23 cellular contexts compared by ENCODE assay signal in genomic region chrX:152137771-152138387, GRCh38. TPM values are rescaled to one million over a fixed set of nuclear protein-coding genes. Genes with fewer than 3 reads are reported as not detected.
"Had no signal": no experiment of that assay in that cellular context is flagged by ENCODE, and none has a peak within 500 bp of the region (broad histone marks: within the 10 kb centered on the region; RNA-seq: fewer than 3 reads in every experiment).

No MANE protein-coding gene starts in this region.

- H3K27ac ChIP-seq: dorsolateral prefrontal cortex, hepatocyte, pancreas, thyroid gland, upper lobe of left lung, uterus had no signal

- H3K79me2 ChIP-seq: hepatocyte had no signal

- H3K4me1 Mint-ChIP-seq: nephron had no signal

- H3K4me1 ChIP-seq: pancreas, thyroid gland, upper lobe of left lung, uterus had no signal

- H3K4me3 ChIP-seq: dorsolateral prefrontal cortex, hepatocyte, lung, pancreas, thyroid gland, upper lobe of left lung, uterus had no signal

- H3K4me3 Mint-ChIP-seq: nephron had no signal

- H3K36me3 ChIP-seq: pancreas, thyroid gland, upper lobe of left lung, uterus had no signal

- ATAC-seq: left colon, left ventricle myocardium superior, pancreas, right cardiac atrium had no signal

- H2AFZ ChIP-seq: hepatocyte had no signal

- H3K4me2 ChIP-seq: hepatocyte had no signal

- H3K27ac Mint-ChIP-seq: nephron, progenitor cell of endocrine pancreas had no signal

- DNase-seq: dorsolateral prefrontal cortex; effector CD8-positive, alpha-beta T cell; foreskin melanocyte; head of caudate nucleus; left colon; left ventricle myocardium superior; mesenchymal stem cell; midbrain; occipital lobe; small intestine; stimulated activated CD4-positive, alpha-beta T cell treated with anti-CD3 and anti-CD28 coated beads, Interleukin-12 subunit alpha, Interleukin-12 subunit beta, amount 100 ng/mL, for 4 hours; stimulated activated naive CD4-positive, alpha-beta T cell treated with Interleukin-2 at 50 U/mL for 16 hours; thyroid gland; uterus had no signal

- H3K27me3 Mint-ChIP-seq: progenitor cell of endocrine pancreas had no signal

- H3K9me3 ChIP-seq: pancreas, thyroid gland, upper lobe of left lung, uterus had no signal

- H3K27me3 ChIP-seq: hepatocyte, thyroid gland, upper lobe of left lung, uterus had no signal

RNA-seq across cellular contexts. Expression of gene MAGEA10, which starts 0.5 kb away (rescaled TPM):
- total RNA-seq: dorsolateral prefrontal cortex, hepatocyte, kidney epithelial cell, left colon, left ventricle myocardium superior, lung, occipital lobe, pancreas, progenitor cell of endocrine pancreas, right cardiac atrium, thyroid gland, upper lobe of left lung, uterus had no signal
- polyA plus RNA-seq: esophagus, hepatocyte, lung, pancreas, right cardiac atrium, small intestine had no signal
